ENCODE assay signal across 1 cellular context in genomic region chr14:90428676-90429075, GRCh38.
TF ChIP-seq lines count a peak whose summit lies in the region.

No MANE protein-coding gene starts in this region.

TF ChIP-seq in H1, 55 proteins besides CTCF, POLR2A, EP300 and RAD21:
- 0 out of 2 replicates have a peak, but pooled peaks have one; percentile 17 for TF ChIP-seq USF2 (IDR thresholded peaks at IDR 0.05; ENCODE audit: low read length)
- no peak for TF ChIP-seq CBX8 (IDR thresholded peaks at IDR 0.05; ENCODE audit: borderline replicate concordance, low read depth, low read length)
